In the genomic region with DNA sequence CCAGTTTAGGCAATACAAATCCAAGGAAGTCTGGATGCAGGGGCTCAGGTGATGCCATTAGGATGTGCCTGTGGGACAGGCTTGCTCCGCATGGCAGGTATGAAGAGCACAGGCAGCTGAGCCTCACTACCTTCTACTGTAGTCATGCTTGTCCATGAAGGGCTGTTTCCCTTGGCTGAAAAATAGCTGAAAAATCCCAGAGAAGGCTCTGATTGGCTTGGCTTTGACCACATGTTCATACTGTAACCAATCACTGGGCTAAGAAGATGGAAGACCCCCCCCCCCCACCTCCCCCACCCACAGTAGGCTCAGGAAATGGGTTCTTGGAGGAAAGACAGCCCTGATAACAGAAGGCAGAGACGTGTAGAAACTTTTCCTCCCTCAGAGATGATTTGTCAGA, we compare ENCODE assay signal across 1 cellular context.
TF ChIP-seq lines count a peak whose summit lies in the region.

No MANE protein-coding gene starts in this region.

TF ChIP-seq in endothelial cell of umbilical vein, 7 proteins besides CTCF, POLR2A, EP300 and RAD21:
- no peak for TF ChIP-seq JUN (IDR thresholded peaks at IDR 0.05; ENCODE audit: borderline replicate concordance, insufficient read depth, insufficient read length, low read depth)
- TF ChIP-seq GATA2 (IDR thresholded peaks at IDR 0.05; ENCODE audit: insufficient read depth, insufficient read length, low read depth, low read length) = no peak
- no peak for TF ChIP-seq FOS (IDR thresholded peaks at IDR 0.05; ENCODE audit: borderline replicate concordance, insufficient read depth, low read length)
- TF ChIP-seq EZH2 (IDR thresholded peaks at IDR 0.05; ENCODE audit: borderline replicate concordance, low read depth, low read length, severe bottlenecking) = no peak
- no peak for TF ChIP-seq POLR2AphosphoS5 (IDR thresholded peaks at IDR 0.05; ENCODE audit: insufficient read depth, low read depth, low read length)
- TF ChIP-seq, protein P1, sequence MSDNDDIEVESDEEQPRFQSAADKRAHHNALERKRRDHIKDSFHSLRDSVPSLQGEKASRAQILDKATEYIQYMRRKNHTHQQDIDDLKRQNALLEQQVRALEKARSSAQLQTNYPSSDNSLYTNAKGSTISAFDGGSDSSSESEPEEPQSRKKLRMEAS (IDR thresholded peaks at IDR 0.05; ENCODE audit: insufficient read depth, insufficient read length) = no peak
- TF ChIP-seq MYC (IDR thresholded peaks at IDR 0.05; ENCODE audit: low read depth, low read length) = no peak
